Comparison of ENCODE assay signal across 10 cellular contexts in the genomic region with DNA sequence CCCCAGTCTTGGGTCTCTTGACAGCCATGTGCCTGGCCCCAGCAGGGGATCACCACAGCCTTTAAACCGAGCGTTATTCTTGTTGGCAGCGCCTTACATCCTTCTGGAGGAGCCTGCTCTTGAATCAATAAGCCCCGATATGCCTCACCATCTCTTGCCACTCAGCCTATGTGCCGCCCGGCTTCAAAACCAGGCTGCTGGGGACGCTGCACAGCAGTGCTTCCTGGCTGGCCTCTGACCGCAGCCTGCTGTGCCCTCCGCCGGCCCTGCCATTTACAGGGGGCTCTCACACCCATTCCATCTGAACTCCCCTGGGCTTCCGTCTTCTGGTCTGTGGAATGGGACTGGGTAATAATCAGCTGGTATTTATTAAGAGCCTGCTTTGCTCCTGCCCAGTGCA. TPM values are rescaled to one million over a fixed set of nuclear protein-coding genes. Genes with fewer than 3 reads are reported as not detected.
A peak's percentile ranks its signal among the peaks of the same experiment; 100 is the strongest.
DNase-seq lines count a peak whose midpoint lies in the region; ATAC-seq and TF ChIP-seq lines count a peak whose summit lies in the region.
"Had no signal": no experiment of that assay in that cellular context is flagged by ENCODE, and none has a peak within 500 bp of the region (broad histone marks: within the 10 kb centered on the region; RNA-seq: fewer than 3 reads in every experiment).

No MANE protein-coding gene starts in this region.

- BruUV-seq in Caco-2 (replicated peaks; lab: Mats Ljungman, UMichigan) = no TSS peak

- peaks cover 27% of the 10 kb centered on the region for H3K36me3 Mint-ChIP-seq in Caco-2 (ENCODE audit: insufficient read depth, unreplicated experiment)
- peaks cover 8% of the 10 kb centered on the region for H3K36me3 Mint-ChIP-seq in activated CD8-positive, alpha-beta T cell treated with anti-CD3 and anti-CD28 coated beads, Interleukin-2, amount 10 ng/mL, durations not matched to agents 7 days and 5 days (ENCODE audit: low read depth)

- H3K9ac ChIP-seq in BLaER1 (no peak overlapping the region), mucosa of stomach (ENCODE audit: low read length) (peak overlapping the region; percentile 65)

- H3K4me1 ChIP-seq in BLaER1 (peaks cover 53% of the 10 kb centered on the region), Caco-2 (no peaks in the 10 kb centered on the region; the same call in 1 of the 2 replicates), mucosa of stomach (ENCODE audit: control insufficient read depth, insufficient read depth, low read length) (peaks cover 44% of the 10 kb centered on the region)

- H3K4me3 Mint-ChIP-seq in Caco-2 (ENCODE audit: unreplicated experiment) = peak overlapping the region; percentile 24
- peak overlapping the region; percentile 88 for H3K4me3 Mint-ChIP-seq in activated CD8-positive, alpha-beta T cell treated with anti-CD3 and anti-CD28 coated beads, Interleukin-2, amount 10 ng/mL, durations not matched to agents 7 days and 5 days

- H3K9me3 ChIP-seq in BLaER1 (no peaks in the 10 kb centered on the region), Caco-2 (no peaks in the 10 kb centered on the region), mucosa of stomach (ENCODE audit: control insufficient read depth, low read length) (no peaks in the 10 kb centered on the region)

- no peak for ATAC-seq in activated CD8-positive, alpha-beta T cell treated with anti-CD3 and anti-CD28 coated beads, Interleukin-2, amount 10 ng/mL, durations not matched to agents 7 days and 5 days
- ATAC-seq in GM21737 (IDR thresholded peaks at IDR 0.05; ENCODE audit: unreplicated experiment) = no peak

- CTCF ChIA-PET in Caco-2 (lab: Charles Lee) = interaction anchor here (0.7 kb wide), 1 partner anchor 1038 kb away, joined by 4 read pairs; no protein-coding TSS in a partner anchor
- CTCF ChIA-PET in activated CD8-positive, alpha-beta T cell treated with anti-CD3 and anti-CD28 coated beads, Interleukin-2, amount 10 ng/mL, durations not matched to agents 7 days and 5 days (lab: Charles Lee) = interaction anchor here (1.0 to 2.8 kb wide), 11 partner anchors 14 to 276 kb away, joined by 3 to 44 read pairs (median 6); a partner anchor contains a TSS

- intact Hi-C loops in Caco-2 (cut with micrococcal nuclease; ENCODE audit: unreplicated experiment) = no loop called here

- no peak overlapping the region for H3K27ac Mint-ChIP-seq in Caco-2 (ENCODE audit: unreplicated experiment)
- H3K27ac Mint-ChIP-seq in activated CD8-positive, alpha-beta T cell treated with anti-CD3 and anti-CD28 coated beads, Interleukin-2, amount 10 ng/mL, durations not matched to agents 7 days and 5 days = peak overlapping the region; percentile 94

- H3K36me3 ChIP-seq in BLaER1 (peaks cover 1% of the 10 kb centered on the region; the same call in 1 of the 2 replicates), Caco-2 (ENCODE audit: control insufficient read depth, insufficient read depth, low read length) (no peaks in the 10 kb centered on the region), mucosa of stomach (ENCODE audit: control insufficient read depth, insufficient read depth, low read length) (no peaks in the 10 kb centered on the region)

- no peak for TF ChIP-seq CTCF in Caco-2 (IDR thresholded peaks at IDR 0.05; ENCODE audit: insufficient read depth in 1 of 2, low read depth in 1 of 2, low read length in 1 of 2, severe bottlenecking in 1 of 2, unreplicated experiment in 1 of 2)

- DNase-seq in Caco-2 = no peak
- DNase-seq in activated CD8-positive, alpha-beta T cell treated with anti-CD3 and anti-CD28 coated beads, Interleukin-2, amount 10 ng/mL, durations not matched to agents 7 days and 5 days = no peak
- DNase-seq in T1000 (lab: John Stamatoyannopoulos, UW) = no peak
- DNase-seq in central memory CD4-positive, alpha-beta T cell = no peak
- DNase-seq in NCI-H2227 treated with DMSO at 0.1 percent for 48 hours (lab: John Stamatoyannopoulos, UW) = no peak
- DNase-seq: HCEC 1CT, NCI-H1048 had no signal

- H3K27me3 ChIP-seq in BLaER1 = peaks cover 3% of the 10 kb centered on the region; the same call in 1 of the 2 replicates
- no peaks in the 10 kb centered on the region for H3K27me3 ChIP-seq in Caco-2 (replicated peaks; ENCODE audit: control insufficient read depth, insufficient read depth, low read length)
- H3K27me3 ChIP-seq in mucosa of stomach (ENCODE audit: control insufficient read depth, insufficient read depth, low read length) = peaks cover 8% of the 10 kb centered on the region

- H3K27ac ChIP-seq in BLaER1 = no peak overlapping the region

- H4K20me1 ChIP-seq in BLaER1 = no peaks in the 10 kb centered on the region

- POLR2A ChIA-PET in Caco-2 (lab: Charles Lee) = no interaction called here
- POLR2A ChIA-PET in activated CD8-positive, alpha-beta T cell treated with anti-CD3 and anti-CD28 coated beads, Interleukin-2, amount 10 ng/mL, durations not matched to agents 7 days and 5 days (lab: Charles Lee) = interaction anchor here (1.0 to 2.9 kb wide), 7 partner anchors 24 to 170 kb away, joined by 3 to 24 read pairs (median 6); a partner anchor contains a TSS

- no peak overlapping the region for H3K4me3 ChIP-seq in BLaER1
- no peak overlapping the region for H3K4me3 ChIP-seq in Caco-2 (ENCODE audit: low read depth, low read length)
- no peak overlapping the region for H3K4me3 ChIP-seq in mucosa of stomach (ENCODE audit: low read length)

- peaks cover 12% of the 10 kb centered on the region for H3K27me3 Mint-ChIP-seq in Caco-2 (ENCODE audit: insufficient read depth, unreplicated experiment)
- H3K27me3 Mint-ChIP-seq in activated CD8-positive, alpha-beta T cell treated with anti-CD3 and anti-CD28 coated beads, Interleukin-2, amount 10 ng/mL, durations not matched to agents 7 days and 5 days (ENCODE audit: low read depth) = no peaks in the 10 kb centered on the region

- H3K9me3 Mint-ChIP-seq in Caco-2 (ENCODE audit: unreplicated experiment) = no peaks in the 10 kb centered on the region
- no peaks in the 10 kb centered on the region for H3K9me3 Mint-ChIP-seq in activated CD8-positive, alpha-beta T cell treated with anti-CD3 and anti-CD28 coated beads, Interleukin-2, amount 10 ng/mL, durations not matched to agents 7 days and 5 days (ENCODE audit: insufficient read depth)

- H3K4me1 Mint-ChIP-seq in Caco-2 (ENCODE audit: low read depth, unreplicated experiment) = peaks cover 5% of the 10 kb centered on the region
- H3K4me1 Mint-ChIP-seq in activated CD8-positive, alpha-beta T cell treated with anti-CD3 and anti-CD28 coated beads, Interleukin-2, amount 10 ng/mL, durations not matched to agents 7 days and 5 days (ENCODE audit: low read depth) = peaks cover 48% of the 10 kb centered on the region

- H3K4me2 ChIP-seq in BLaER1 = peak overlapping the region; percentile 99

RNA-seq across cellular contexts. Expression of a gene that starts 3.0 kb away (rescaled TPM):
- 19.7 and 21.9 TPM in 2 replicates for total RNA-seq in Caco-2 (2022)
- total RNA-seq in activated CD8-positive, alpha-beta T cell treated with anti-CD3 and anti-CD28 coated beads, Interleukin-2, amount 10 ng/mL, durations not matched to agents 7 days and 5 days = 10 to 100 TPM; 10.3 to 12.3 TPM

RNA-seq across cellular contexts. Expression of a gene that starts 23.7 kb away (rescaled TPM):
- 136 and 141 TPM in 2 replicates for total RNA-seq in Caco-2 (2022)
- total RNA-seq in activated CD8-positive, alpha-beta T cell treated with anti-CD3 and anti-CD28 coated beads, Interleukin-2, amount 10 ng/mL, durations not matched to agents 7 days and 5 days = 100 to 1,000 TPM; 148 to 151 TPM

RNA-seq across cellular contexts. Expression of a gene that starts 24.0 kb away (rescaled TPM):
- 8.6 and 9.1 TPM in 2 replicates for total RNA-seq in Caco-2 (2022)
- 1 to 10 TPM; 6.2 to 7.9 TPM for total RNA-seq in activated CD8-positive, alpha-beta T cell treated with anti-CD3 and anti-CD28 coated beads, Interleukin-2, amount 10 ng/mL, durations not matched to agents 7 days and 5 days
